In genomic region chr11:64317961-64318693, GRCh38 we compare ENCODE assay signal across 8 cellular contexts. TPM values are rescaled to one million over a fixed set of nuclear protein-coding genes. Genes with fewer than 3 reads are reported as not detected.
DNase-seq lines count a peak whose midpoint lies in the region; ATAC-seq, FAIRE-seq and TF ChIP-seq lines count a peak whose summit lies in the region.

PRDX5 (plus strand) TSS chr11:64318121; CDS start chr11:64318216, 95 bp downstream.

- H3K27me3 Mint-ChIP-seq in activated naive CD8-positive, alpha-beta T cell treated with anti-CD3 and anti-CD28 coated beads, Interleukin-2, amount 50 U/mL, for 24 hours = no peaks in the 10 kb centered on the region

- H3K4me1 Mint-ChIP-seq in activated naive CD8-positive, alpha-beta T cell treated with anti-CD3 and anti-CD28 coated beads, Interleukin-2, amount 50 U/mL, for 24 hours = peaks cover 29% of the 10 kb centered on the region

- H3K9me3 Mint-ChIP-seq in activated naive CD8-positive, alpha-beta T cell treated with anti-CD3 and anti-CD28 coated beads, Interleukin-2, amount 50 U/mL, for 24 hours = no peaks in the 10 kb centered on the region

- FAIRE-seq in pancreas (lab: Jason Lieb, UNC) = no peak

- peak; percentile 79 for ATAC-seq in HG02763 (IDR thresholded peaks at IDR 0.05; ENCODE audit: unreplicated experiment)
- peak; percentile 75 for ATAC-seq in activated naive CD8-positive, alpha-beta T cell treated with anti-CD3 and anti-CD28 coated beads, Interleukin-2, amount 50 U/mL, for 24 hours
- ATAC-seq in Right ventricle myocardium inferior = peak; percentile 93
- peak; percentile 87 to 92 (median 88) for ATAC-seq in pancreas

- 0 to 1% methylated on average over 49 to 57 of the region's 57 CpGs for WGBS in pancreas, 2 donors

- peak; percentile 31; the same call in 1 of the 2 replicates for TF ChIP-seq CTCF in GM12875 (IDR thresholded peaks at IDR 0.05; ENCODE audit: borderline replicate concordance, insufficient read depth, low read depth, low read length)
- peak in 2 of 4 donors; percentile 9 to 20 for TF ChIP-seq CTCF in pancreas (IDR thresholded peaks at IDR 0.05)
- TF ChIP-seq CTCF in tibial artery (IDR thresholded peaks at IDR 0.05) = peak; percentile 21

- H3K9me3 ChIP-seq in pancreas (no peaks in the 10 kb centered on the region), tibial artery (no peaks in the 10 kb centered on the region)

- intact Hi-C loops in Right ventricle myocardium inferior (cut with DNase I) = loop anchor here (1.0 kb wide), 2 partner anchors 37 to 48 kb away; no protein-coding TSS in a partner anchor
- intact Hi-C loops in pancreas (cut with DNase I) = no loop called here
- intact Hi-C loops in tibial artery (cut with DNase I; ENCODE audit: low total_unique reads) = loop anchor here (2.0 kb wide), 1 partner anchor 37 kb away; no protein-coding TSS in a partner anchor

- H3K36me3 ChIP-seq in pancreas = peaks cover 0 to 16% (median 10%) of the 10 kb centered on the region in 3 donors
- H3K36me3 ChIP-seq in tibial artery = peaks cover 8 to 62% (median 20%) of the 10 kb centered on the region in 3 donors

- peaks cover 34% of the 10 kb centered on the region for H3K36me3 Mint-ChIP-seq in activated naive CD8-positive, alpha-beta T cell treated with anti-CD3 and anti-CD28 coated beads, Interleukin-2, amount 50 U/mL, for 24 hours (ENCODE audit: low read depth)

- DNase-seq in NCI-H1436 (lab: John Stamatoyannopoulos, UW) (peak; percentile 94), SW480 (ENCODE audit: low spot score) (peak; percentile 97), Right ventricle myocardium inferior (ENCODE audit: missing footprints) (peak; percentile 98), pancreas (peak; percentile 96 to 99 (median 96)), tibial artery (peak; percentile 97 to 99)
- DNase-seq in activated naive CD8-positive, alpha-beta T cell treated with anti-CD3 and anti-CD28 coated beads, Interleukin-2, amount 50 U/mL, for 24 hours = peak; percentile 94

- peak within 1 kb of the TSS; percentile 97 for H3K4me3 Mint-ChIP-seq in activated naive CD8-positive, alpha-beta T cell treated with anti-CD3 and anti-CD28 coated beads, Interleukin-2, amount 50 U/mL, for 24 hours

- H3K27ac ChIP-seq in pancreas (peak within 1 kb of the TSS; percentile 98 to 99 (median 99)), tibial artery (peak within 1 kb of the TSS; percentile 95 to 97)

- H3K27ac Mint-ChIP-seq in activated naive CD8-positive, alpha-beta T cell treated with anti-CD3 and anti-CD28 coated beads, Interleukin-2, amount 50 U/mL, for 24 hours = peak within 1 kb of the TSS; percentile 98

- H3K4me1 ChIP-seq in pancreas (peaks cover 7 to 10% (median 7%) of the 10 kb centered on the region in 3 donors), tibial artery (peaks cover 0 to 33% (median 22%) of the 10 kb centered on the region in 4 donors)

- H3K4me3 ChIP-seq in GM12875 (ENCODE audit: low read depth, low read length) (peak within 1 kb of the TSS; percentile 85), pancreas (peak within 1 kb of the TSS; percentile 66 to 84 (median 74)), tibial artery (peak within 1 kb of the TSS; percentile 85 to 93)

- H3K27me3 ChIP-seq in pancreas (no peaks in the 10 kb centered on the region), tibial artery (no peaks in the 10 kb centered on the region)

RNA-seq across cellular contexts. Expression of gene PRDX5, which starts in this region (rescaled TPM):
- total RNA-seq in Right ventricle myocardium inferior = 410 TPM
- total RNA-seq in pancreas = 100 to 1,000 TPM in 1 of 6 donors, 10 to 100 TPM in 5; 59.0 to 102 (median 80.6) TPM
- polyA plus RNA-seq in pancreas = 100 to 1,000 TPM; 204 to 245 TPM

Comparison
In these comparisons a context has a peak if more than half of its experiments do, and no peak if none do; other contexts are left out.
1. Peak in every context shown above with its lines: DNase-seq, ATAC-seq, H3K4me3 ChIP-seq and H3K27ac ChIP-seq.
2. intact Hi-C loops: an anchor here in Right ventricle myocardium inferior (1.0 kb wide) and tibial artery (2.0 kb wide); none called in pancreas.